Comparison of ENCODE assay signal across 16 cellular contexts in genomic region chr11:76270387-76270786, GRCh38.
DNase-seq lines count a peak whose midpoint lies in the region; ATAC-seq and TF ChIP-seq lines count a peak whose summit lies in the region.
"Had no signal": no experiment of that assay in that cellular context is flagged by ENCODE, and none has a peak within 500 bp of the region (broad histone marks: within the 10 kb centered on the region; RNA-seq: fewer than 3 reads in every experiment).

No MANE protein-coding gene starts in this region.

- H3K4me1 Mint-ChIP-seq in brain: peaks cover 28% of the 10 kb centered on the region
- H3K4me1 Mint-ChIP-seq: activated CD4-positive, alpha-beta memory T cell treated with anti-CD3 and anti-CD28 coated beads, Interleukin-2, amount 10 ng/mL, durations not matched to agents 7 days and 5 days had no signal

- no peaks in the 10 kb centered on the region for H3K36me3 ChIP-seq in right atrium auricular region
- H3K36me3 ChIP-seq: transverse colon had no signal

- no peak overlapping the region for H3K4me3 ChIP-seq in right atrium auricular region
- H3K4me3 ChIP-seq in skin epidermis: no peak overlapping the region
- H3K4me3 ChIP-seq: dorsolateral prefrontal cortex, transverse colon had no signal

- ATAC-seq in HG03039 (IDR thresholded peaks at IDR 0.05; ENCODE audit: unreplicated experiment) (no peak), HG03432 (IDR thresholded peaks at IDR 0.05; ENCODE audit: unreplicated experiment) (no peak)

- H3K27ac Mint-ChIP-seq in brain: peak overlapping the region; percentile 56 to 97 (median 88)
- H3K27ac Mint-ChIP-seq: activated CD4-positive, alpha-beta memory T cell treated with anti-CD3 and anti-CD28 coated beads, Interleukin-2, amount 10 ng/mL, durations not matched to agents 7 days and 5 days; HFFc6 had no signal

- DNase-seq in NCI-H146 (lab: John Stamatoyannopoulos, UW) (peak; percentile 36), right atrium auricular region (ENCODE audit: low spot score) (no peak), HPDE6-E6E7 (ENCODE audit: extremely low spot score) (no peak), NCI-H2227 treated with DMSO at 0.1 percent for 48 hours (lab: John Stamatoyannopoulos, UW) (no peak)
- DNase-seq: activated CD4-positive, alpha-beta memory T cell treated with anti-CD3 and anti-CD28 coated beads, Interleukin-2, amount 10 ng/mL, durations not matched to agents 7 days and 5 days; amygdala; C1 segment of cervical spinal cord; dorsolateral prefrontal cortex; HFFc6; midbrain; NCI-H2107; transverse colon had no signal

- peaks cover 2 to 21% (median 14%) of the 10 kb centered on the region in 5 experiments for H3K9me3 Mint-ChIP-seq in brain
- H3K9me3 Mint-ChIP-seq: activated CD4-positive, alpha-beta memory T cell treated with anti-CD3 and anti-CD28 coated beads, Interleukin-2, amount 10 ng/mL, durations not matched to agents 7 days and 5 days had no signal

- H3K27me3 Mint-ChIP-seq in brain: peaks cover 15% of the 10 kb centered on the region
- H3K27me3 Mint-ChIP-seq: activated CD4-positive, alpha-beta memory T cell treated with anti-CD3 and anti-CD28 coated beads, Interleukin-2, amount 10 ng/mL, durations not matched to agents 7 days and 5 days had no signal

- peaks cover 5 to 15% of the 10 kb centered on the region in 2 donors for H3K9me3 ChIP-seq in right atrium auricular region
- H3K9me3 ChIP-seq: transverse colon had no signal

- no peaks in the 10 kb centered on the region for H3K36me3 Mint-ChIP-seq in brain

- H3K27me3 ChIP-seq in right atrium auricular region: no peaks in the 10 kb centered on the region
- H3K27me3 ChIP-seq: dorsolateral prefrontal cortex, transverse colon had no signal

- H3K4me3 Mint-ChIP-seq in brain: peak overlapping the region in 2 of 5 experiments; percentile 9 to 12
- H3K4me3 Mint-ChIP-seq: activated CD4-positive, alpha-beta memory T cell treated with anti-CD3 and anti-CD28 coated beads, Interleukin-2, amount 10 ng/mL, durations not matched to agents 7 days and 5 days; HFFc6 had no signal

- TF ChIP-seq CTCF in brain (conservative IDR thresholded peaks at IDR 0.05): no peak
- TF ChIP-seq CTCF in right atrium auricular region (IDR thresholded peaks at IDR 0.05): no peak

- peak overlapping the region; percentile 10 to 29 for H3K27ac ChIP-seq in right atrium auricular region
- peak overlapping the region in 16 of 21 experiments; percentile 6 to 85 (median 62) for H3K27ac ChIP-seq in skin epidermis
- H3K27ac ChIP-seq: dorsolateral prefrontal cortex had no signal

- H3K4me1 ChIP-seq in right atrium auricular region: peaks cover 0 to 24% of the 10 kb centered on the region in 2 donors
- H3K4me1 ChIP-seq: transverse colon had no signal
